ENCODE assay signal across 8 cellular contexts in the genomic region with DNA sequence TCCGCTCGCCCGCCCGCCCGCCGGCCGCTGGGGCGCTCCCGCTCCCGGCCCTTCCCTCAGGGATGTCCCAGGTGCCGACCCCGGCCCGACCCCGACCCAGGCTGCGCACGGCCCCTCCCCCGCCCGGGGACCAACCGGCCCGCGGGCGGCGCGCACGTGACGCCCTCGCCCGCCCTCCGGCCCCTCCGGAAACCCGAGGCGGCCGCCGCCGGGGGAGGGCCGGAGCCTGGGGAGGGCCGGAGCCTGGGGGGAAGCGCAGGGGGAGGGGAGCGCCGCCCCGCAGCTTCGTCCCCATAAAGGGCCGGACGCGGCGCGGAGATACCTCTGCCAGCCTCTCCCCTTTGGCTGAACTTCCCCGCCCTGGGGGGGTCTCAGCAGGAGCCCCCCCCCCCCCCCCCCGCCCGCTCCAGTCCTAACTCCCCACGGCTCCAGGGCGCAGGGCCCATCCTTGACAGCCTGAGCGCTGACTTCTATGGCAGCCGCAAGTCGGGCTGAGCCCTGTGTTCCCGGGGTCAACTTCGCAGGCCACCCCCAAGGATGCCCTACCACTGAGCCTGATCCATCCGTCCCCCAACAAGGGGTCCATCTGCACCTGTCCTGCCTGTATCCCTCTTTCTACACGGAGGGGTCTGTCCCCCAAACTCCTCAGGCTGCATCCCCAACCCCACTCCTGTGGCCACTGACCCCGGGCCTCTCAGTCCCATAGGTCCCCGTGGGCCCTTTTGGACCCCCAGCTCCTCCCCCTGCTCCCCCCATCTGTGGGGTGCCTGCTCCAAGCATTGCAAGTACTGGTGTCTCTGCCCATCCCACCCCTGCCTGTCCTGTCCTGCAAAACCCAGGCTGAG. TPM values are rescaled to one million over a fixed set of nuclear protein-coding genes. Genes with fewer than 3 reads are reported as not detected.
DNase-seq lines count a peak whose midpoint lies in the region; ATAC-seq and TF ChIP-seq lines count a peak whose summit lies in the region.

MAPK12 (minus strand) TSS at position 69 of the 845 bp plus-strand sequence. CDS start 174 bp downstream, outside the sequence.

- POLR2A ChIA-PET in activated CD8-positive, alpha-beta T cell treated with anti-CD3 and anti-CD28 coated beads, Interleukin-2, amount 10 ng/mL, durations not matched to agents 7 days and 5 days (lab: Charles Lee) = interaction anchor here (3.1 kb wide), 1 partner anchor 10 kb away, joined by 17 read pairs; the partner anchor contains the start of gene HDAC10

- H3K4me1 ChIP-seq in heart right ventricle = peaks cover 6 to 50% (median 21%) of the 10 kb centered on the region in 9 donors

- peak; percentile 63 for DNase-seq in NCI-H146 (lab: John Stamatoyannopoulos, UW)
- no peak for DNase-seq in NCI-H146 treated with DMSO at 0.1 percent for 48 hours (lab: John Stamatoyannopoulos, UW; ENCODE audit: unreplicated experiment)
- no peak for DNase-seq in activated CD8-positive, alpha-beta T cell treated with anti-CD3 and anti-CD28 coated beads, Interleukin-2, amount 10 ng/mL, durations not matched to agents 7 days and 5 days
- peak in 1 of 2 donors; percentile 59 for DNase-seq in heart right ventricle
- no peak for DNase-seq in sciatic nerve (ENCODE audit: low spot score)
- DNase-seq in OCI-M2 (lab: John Stamatoyannopoulos, UW; ENCODE audit: unreplicated experiment) = no peak

- no peaks in the 10 kb centered on the region for H3K36me3 Mint-ChIP-seq in activated CD8-positive, alpha-beta T cell treated with anti-CD3 and anti-CD28 coated beads, Interleukin-2, amount 10 ng/mL, durations not matched to agents 7 days and 5 days (ENCODE audit: low read depth)

- H3K4me3 Mint-ChIP-seq in activated CD8-positive, alpha-beta T cell treated with anti-CD3 and anti-CD28 coated beads, Interleukin-2, amount 10 ng/mL, durations not matched to agents 7 days and 5 days = peak within 1 kb of the TSS; percentile 55

- 3 to 8% methylated on average over 28 to 61 of the region's 61 CpGs for WGBS in heart right ventricle, 2 donors

- intact Hi-C loops in heart right ventricle (cut with DNase I) (no loop called here), sciatic nerve (cut with DNase I) (loop anchor here (5.0 kb wide), 1 partner anchor 75 kb away; no protein-coding TSS in a partner anchor)

- no peaks in the 10 kb centered on the region for H3K9me3 Mint-ChIP-seq in activated CD8-positive, alpha-beta T cell treated with anti-CD3 and anti-CD28 coated beads, Interleukin-2, amount 10 ng/mL, durations not matched to agents 7 days and 5 days (ENCODE audit: insufficient read depth)

- H3K4me1 Mint-ChIP-seq in activated CD8-positive, alpha-beta T cell treated with anti-CD3 and anti-CD28 coated beads, Interleukin-2, amount 10 ng/mL, durations not matched to agents 7 days and 5 days (ENCODE audit: low read depth) = peaks cover 8% of the 10 kb centered on the region

- ATAC-seq in HG03442 (IDR thresholded peaks at IDR 0.05; ENCODE audit: unreplicated experiment) = peak; percentile 38
- ATAC-seq in activated CD8-positive, alpha-beta T cell treated with anti-CD3 and anti-CD28 coated beads, Interleukin-2, amount 10 ng/mL, durations not matched to agents 7 days and 5 days = peak; percentile 10
- peak in 7 of 8 donors; percentile 29 to 70 (median 43) for ATAC-seq in heart right ventricle
- ATAC-seq in sciatic nerve = peak; percentile 1
- ATAC-seq in GM19467 (IDR thresholded peaks at IDR 0.05; ENCODE audit: unreplicated experiment) = no peak

- no peaks in the 10 kb centered on the region for H3K9me3 ChIP-seq in heart right ventricle

- H3K27me3 Mint-ChIP-seq in activated CD8-positive, alpha-beta T cell treated with anti-CD3 and anti-CD28 coated beads, Interleukin-2, amount 10 ng/mL, durations not matched to agents 7 days and 5 days (ENCODE audit: low read depth) = peaks cover 9% of the 10 kb centered on the region

- CTCF ChIA-PET in activated CD8-positive, alpha-beta T cell treated with anti-CD3 and anti-CD28 coated beads, Interleukin-2, amount 10 ng/mL, durations not matched to agents 7 days and 5 days (lab: Charles Lee) = interaction anchor here (1.1 kb wide), 1 partner anchor 11 kb away, joined by 3 read pairs; the partner anchor contains the start of gene HDAC10

- peaks cover 0 to 39% (median 0%) of the 10 kb centered on the region in 7 donors for H3K27me3 ChIP-seq in heart right ventricle

- peak within 1 kb of the TSS; percentile 39 for H3K27ac Mint-ChIP-seq in activated CD8-positive, alpha-beta T cell treated with anti-CD3 and anti-CD28 coated beads, Interleukin-2, amount 10 ng/mL, durations not matched to agents 7 days and 5 days

- no peak for TF ChIP-seq CTCF in heart right ventricle (IDR thresholded peaks at IDR 0.05)

- peak within 1 kb of the TSS; percentile 36 to 75 (median 59) for H3K4me3 ChIP-seq in heart right ventricle

- peaks cover 0 to 8% (median 0%) of the 10 kb centered on the region in 9 donors for H3K36me3 ChIP-seq in heart right ventricle

- peak within 1 kb of the TSS in 9 of 10 donors; percentile 41 to 80 (median 63) for H3K27ac ChIP-seq in heart right ventricle

RNA-seq across cellular contexts. Expression of gene MAPK12, which starts in this region (rescaled TPM):
- 1 to 10 TPM; 4.8 to 5.3 TPM for total RNA-seq in activated CD8-positive, alpha-beta T cell treated with anti-CD3 and anti-CD28 coated beads, Interleukin-2, amount 10 ng/mL, durations not matched to agents 7 days and 5 days
- total RNA-seq in heart right ventricle (10 to 100 TPM; 10.6 to 21.9 (median 16.1) TPM), sciatic nerve (17.8 TPM)
- 10 to 100 TPM; 14.8 to 23.0 TPM for polyA plus RNA-seq in heart right ventricle
